29 cellular contexts compared by ENCODE assay signal in genomic region chr12:65086236-65086635, GRCh38. TPM values are rescaled to one million over a fixed set of nuclear protein-coding genes. Genes with fewer than 3 reads are reported as not detected.
"Had no signal": no experiment of that assay in that cellular context is flagged by ENCODE, and none has a peak within 500 bp of the region (broad histone marks: within the 10 kb centered on the region; RNA-seq: fewer than 3 reads in every experiment).

No MANE protein-coding gene starts in this region.

- DNase-seq: activated CD4-positive, alpha-beta T cell treated with anti-CD3 and anti-CD28 coated beads for 48 hours; activated CD4-positive, alpha-beta T cell treated with anti-CD3 and anti-CD28 coated beads, Interleukin-2, amount 50 U/mL, for 48 hours; activated CD8-positive, alpha-beta memory T cell treated with anti-CD3 and anti-CD28 coated beads for 24 hours; activated effector memory CD4-positive, alpha-beta T cell treated with Interleukin-2 at 50 U/mL for 16 hours; activated naive CD4-positive, alpha-beta T cell treated with anti-CD3 and anti-CD28 coated beads for 36 hours; activated naive CD8-positive, alpha-beta T cell treated with anti-CD3 and anti-CD28 coated beads for 36 hours; adrenal gland; aorta; body of pancreas; cerebellar nuclear complex; colonic mucosa; effector CD8-positive, alpha-beta T cell; esophagus squamous epithelium; foreskin melanocyte; left cardiac atrium; left ventricle myocardium superior; mammary epithelial cell; naive thymus-derived CD4-positive, alpha-beta T cell; nucleus accumbens; pancreas; retina; stimulated activated CD4-positive, alpha-beta T cell treated with anti-CD3 and anti-CD28 coated beads, Interleukin-12 subunit alpha, Interleukin-12 subunit beta, amount 100 ng/mL, for 4 hours; stimulated activated CD4-positive, alpha-beta T cell treated with anti-CD3 and anti-CD28 coated beads, Interleukin-4, amount 100 ng/mL, for 1 hour; stimulated activated naive CD8-positive, alpha-beta T cell treated with anti-CD3 and anti-CD28 coated beads, Interleukin-15, amount 100 ng/mL, for 72 hours; substantia nigra; T1000; WERI-Rb-1 had no signal

RNA-seq across cellular contexts. Expression of gene WIF1, which starts 34.9 kb away (rescaled TPM):
- total RNA-seq: cardiac muscle cell; glomerular endothelial cell; left ventricle myocardium superior; mammary epithelial cell; naive thymus-derived CD4-positive, alpha-beta T cell had no signal
